10 cellular contexts compared by ENCODE assay signal in the genomic region with DNA sequence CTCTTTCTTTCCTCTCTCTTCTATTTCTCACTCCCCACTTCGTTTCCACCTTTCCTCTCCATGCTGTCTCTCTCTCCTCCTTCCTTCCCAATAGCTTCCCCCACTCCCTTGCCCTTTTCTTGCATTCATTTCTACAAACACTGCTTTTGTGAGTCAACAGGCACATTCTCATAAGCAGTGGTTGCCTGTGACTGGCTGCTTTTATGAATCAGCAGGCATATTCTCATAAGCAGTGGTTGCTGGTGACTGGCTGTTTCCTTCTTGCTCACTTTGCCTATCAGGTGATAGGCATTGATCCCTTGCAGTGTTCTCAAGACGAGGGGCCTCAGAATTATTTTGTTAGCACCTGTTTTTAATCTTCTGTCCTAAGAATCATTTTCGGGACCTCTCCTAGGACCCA.
DNase-seq lines count a peak whose midpoint lies in the region; ATAC-seq and TF ChIP-seq lines count a peak whose summit lies in the region.
"Had no signal": no experiment of that assay in that cellular context is flagged by ENCODE, and none has a peak within 500 bp of the region (broad histone marks: within the 10 kb centered on the region; RNA-seq: fewer than 3 reads in every experiment).

No MANE protein-coding gene starts in this region.

- H3K27me3 ChIP-seq in muscle layer of duodenum (ENCODE audit: low read depth, low read length) (no peaks in the 10 kb centered on the region), heart left ventricle (peaks cover 0 to 4% (median 0%) of the 10 kb centered on the region in 9 donors)

- H3K4me1 Mint-ChIP-seq in HFFc6 (ENCODE audit: low read depth), result peaks cover 10% of the 10 kb centered on the region
- H3K4me1 Mint-ChIP-seq: activated B cell treated with CpG ODN at 0.5 μM for 24 hours; naive thymus-derived CD8-positive, alpha-beta T cell had no signal

- no peaks in the 10 kb centered on the region; the same call in 1 of the 2 replicates for H3K27me3 Mint-ChIP-seq in HFFc6 (ENCODE audit: insufficient read depth)
- H3K27me3 Mint-ChIP-seq: activated B cell treated with CpG ODN at 0.5 μM for 24 hours had no signal

- DNase-seq in Daoy (ENCODE audit: low read depth) (peak; percentile 69), HFFc6 (peak; percentile 57), astrocyte of the cerebellum (ENCODE audit: low read depth) (peak; percentile 19), CD1c-positive myeloid dendritic cell (ENCODE audit: extremely low spot score) (no peak), heart left ventricle (no peak)
- DNase-seq: activated B cell treated with CpG ODN at 0.5 μM for 24 hours; naive thymus-derived CD8-positive, alpha-beta T cell had no signal

- peak overlapping the region; percentile 40 for H3K27ac ChIP-seq in muscle layer of duodenum (ENCODE audit: low read length)
- H3K27ac ChIP-seq in heart left ventricle, result peak overlapping the region in 1 of 12 donors; percentile 22

- H3K4me3 Mint-ChIP-seq in HFFc6, result no peak overlapping the region
- H3K4me3 Mint-ChIP-seq: activated B cell treated with CpG ODN at 0.5 μM for 24 hours; naive thymus-derived CD8-positive, alpha-beta T cell had no signal

- H3K9me3 ChIP-seq in muscle layer of duodenum (ENCODE audit: control insufficient read depth in 1 of 2, low read length in 2 of 2) (no peaks in the 10 kb centered on the region), heart left ventricle (no peaks in the 10 kb centered on the region)

- TF ChIP-seq CTCF in HFFc6 (IDR thresholded peaks at IDR 0.05) (no peak), astrocyte of the cerebellum (IDR thresholded peaks at IDR 0.05; ENCODE audit: low read depth, low read length, missing control alignments) (no peak), heart left ventricle (IDR thresholded peaks at IDR 0.05) (no peak)

- H3K36me3 ChIP-seq in muscle layer of duodenum (ENCODE audit: control insufficient read depth in 1 of 2, insufficient read depth in 2 of 2, low read length in 2 of 2) (no peaks in the 10 kb centered on the region), heart left ventricle (no peaks in the 10 kb centered on the region)

- no peak overlapping the region for H3K4me3 ChIP-seq in astrocyte of the cerebellum (ENCODE audit: low read depth, low read length)
- H3K4me3 ChIP-seq in muscle layer of duodenum (ENCODE audit: low read depth in 1 of 2, low read length in 2 of 2), result no peak overlapping the region
- no peak overlapping the region for H3K4me3 ChIP-seq in heart left ventricle

- WGBS in heart left ventricle, 4 donors, result 73 to 84% (median 78%) methylated on average over 3 of the region's 3 CpGs

- no peak overlapping the region for H3K27ac Mint-ChIP-seq in HFFc6
- H3K27ac Mint-ChIP-seq: activated B cell treated with CpG ODN at 0.5 μM for 24 hours; naive thymus-derived CD8-positive, alpha-beta T cell had no signal

- in situ Hi-C loops in astrocyte of the cerebellum (cut with HindIII; ENCODE audit: low sequenced_read_pairs), result no loop called here

- H3K36me3 Mint-ChIP-seq in HFFc6 (ENCODE audit: low read depth), result no peaks in the 10 kb centered on the region
- H3K36me3 Mint-ChIP-seq: naive thymus-derived CD8-positive, alpha-beta T cell had no signal

- H3K4me1 ChIP-seq in muscle layer of duodenum (ENCODE audit: control insufficient read depth in 1 of 2, insufficient read depth in 2 of 2, low read length in 2 of 2), result peaks cover 0 to 5% of the 10 kb centered on the region in 2 donors
- H3K4me1 ChIP-seq in heart left ventricle, result peaks cover 0 to 6% (median 0%) of the 10 kb centered on the region in 12 donors

- H3K9me3 Mint-ChIP-seq in HFFc6, result no peaks in the 10 kb centered on the region
- H3K9me3 Mint-ChIP-seq: activated B cell treated with CpG ODN at 0.5 μM for 24 hours; naive thymus-derived CD8-positive, alpha-beta T cell had no signal

- ATAC-seq in HG03280 (IDR thresholded peaks at IDR 0.05; ENCODE audit: unreplicated experiment) (no peak), heart left ventricle (no peak), GM19452 (IDR thresholded peaks at IDR 0.05; ENCODE audit: unreplicated experiment) (no peak)
- ATAC-seq: naive thymus-derived CD8-positive, alpha-beta T cell had no signal

- intact Hi-C loops in heart left ventricle (cut with DNase I), result no loop called here

- no peak for TF ChIP-seq POLR2A in heart left ventricle (IDR thresholded peaks at IDR 0.05)

Comparison
In these comparisons a context has a peak if more than half of its experiments do, and no peak if none do; other contexts are left out.
1. DNase-seq: peak in Daoy (single experiment), HFFc6 (single experiment) and astrocyte of the cerebellum (single experiment); none in CD1c-positive myeloid dendritic cell (single experiment) and heart left ventricle (0 of 5).